In the genomic region with DNA sequence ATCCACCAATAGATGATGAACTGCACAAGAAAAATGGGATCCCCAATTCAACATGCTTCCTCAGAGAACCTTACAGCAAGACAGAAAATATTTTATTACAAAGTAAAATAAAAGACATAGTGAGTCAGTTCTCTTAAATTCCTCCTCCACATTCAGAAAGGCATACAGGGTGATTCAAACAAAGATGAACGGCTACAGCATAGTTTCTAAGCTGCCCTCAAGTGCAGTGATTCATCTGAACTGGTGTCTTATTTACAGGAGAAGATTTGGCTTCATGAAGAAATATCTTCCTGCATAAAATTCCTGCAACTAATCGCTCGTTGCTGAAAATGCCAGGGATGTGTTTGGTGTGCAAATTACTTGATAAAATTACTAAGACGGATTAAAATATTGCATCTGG, we compare ENCODE assay signal across 18 cellular contexts.
DNase-seq lines count a peak whose midpoint lies in the region; ATAC-seq and TF ChIP-seq lines count a peak whose summit lies in the region.
"Had no signal": no experiment of that assay in that cellular context is flagged by ENCODE, and none has a peak within 500 bp of the region (broad histone marks: within the 10 kb centered on the region; RNA-seq: fewer than 3 reads in every experiment).

No MANE protein-coding gene starts in this region.

- in situ Hi-C loops in astrocyte of the cerebellum (cut with HindIII; ENCODE audit: low sequenced_read_pairs) = no loop called here

- no peaks in the 10 kb centered on the region for H3K27me3 Mint-ChIP-seq in activated naive CD4-positive, alpha-beta T cell treated with anti-CD3 and anti-CD28 coated beads, Interleukin-2, amount 50 U/mL, for 24 hours
- no peaks in the 10 kb centered on the region for H3K27me3 Mint-ChIP-seq in activated naive CD4-positive, alpha-beta T cell treated with anti-CD3 and anti-CD28 coated beads, Interleukin-2, amount 10 ng/mL, durations not matched to agents 7 days and 5 days

- H2BK120ac ChIP-seq in neuronal stem cell (ENCODE audit: low read depth, low read length) = no peak overlapping the region

- intact Hi-C loops in A673 (cut with micrococcal nuclease; ENCODE audit: unreplicated experiment) (no loop called here), posterior vena cava (cut with DNase I) (no loop called here)

- H3K36me3 Mint-ChIP-seq in activated naive CD4-positive, alpha-beta T cell treated with anti-CD3 and anti-CD28 coated beads, Interleukin-2, amount 50 U/mL, for 24 hours = no peaks in the 10 kb centered on the region
- peaks cover 44% of the 10 kb centered on the region for H3K36me3 Mint-ChIP-seq in activated naive CD4-positive, alpha-beta T cell treated with anti-CD3 and anti-CD28 coated beads, Interleukin-2, amount 10 ng/mL, durations not matched to agents 7 days and 5 days

- no peak overlapping the region for H3K4ac ChIP-seq in neuronal stem cell (ENCODE audit: low read length)

- H3K4me3 ChIP-seq in astrocyte of the cerebellum (ENCODE audit: low read depth, low read length) (no peak overlapping the region), foreskin fibroblast (ENCODE audit: low read depth in 1 of 2, low read length in 2 of 2) (no peak overlapping the region), A673 (ENCODE audit: low read depth, low read length, poor library complexity, severe bottlenecking) (no peak overlapping the region), neuronal stem cell (ENCODE audit: low read length in 2 of 2) (no peak overlapping the region)
- H3K4me3 ChIP-seq: body of pancreas, mucosa of descending colon, PC-9 had no signal

- H3K79me1 ChIP-seq in neuronal stem cell (ENCODE audit: low read depth, low read length) = no peaks in the 10 kb centered on the region

- H3K18ac ChIP-seq in neuronal stem cell (ENCODE audit: low read length) = no peak overlapping the region

- peak overlapping the region; percentile 30 for H3K27ac Mint-ChIP-seq in activated naive CD4-positive, alpha-beta T cell treated with anti-CD3 and anti-CD28 coated beads, Interleukin-2, amount 50 U/mL, for 24 hours
- H3K27ac Mint-ChIP-seq in activated naive CD4-positive, alpha-beta T cell treated with anti-CD3 and anti-CD28 coated beads, Interleukin-2, amount 10 ng/mL, durations not matched to agents 7 days and 5 days = no peak overlapping the region
- H3K27ac Mint-ChIP-seq: activated CD8-positive, alpha-beta T cell treated with anti-CD3 and anti-CD28 coated beads, Interleukin-2, amount 10 ng/mL, durations not matched to agents 7 days and 5 days had no signal

- H2BK12ac ChIP-seq in neuronal stem cell (ENCODE audit: low read length) = no peak overlapping the region

- no peak overlapping the region for H2AFZ ChIP-seq in neuronal stem cell (ENCODE audit: low read length)
- H2AFZ ChIP-seq: parathyroid adenoma, PC-9 had no signal

- H3K9me3 ChIP-seq in A673 (ENCODE audit: low read depth, low read length, poor library complexity, severe bottlenecking) (no peaks in the 10 kb centered on the region), neuronal stem cell (replicated peaks in 1 of 2; ENCODE audit: control insufficient read depth in 2 of 2, insufficient read depth in 1 of 2, low read depth in 1 of 2, low read length in 2 of 2) (no peaks in the 10 kb centered on the region)
- H3K9me3 ChIP-seq: body of pancreas, mucosa of descending colon had no signal

- no peak overlapping the region for H4K91ac ChIP-seq in neuronal stem cell (ENCODE audit: low read depth, low read length, poor library complexity)

- no TSS peak for BruUV-seq in A673 (replicated peaks; lab: Mats Ljungman, UMichigan)

- POLR2A ChIA-PET in A673 (lab: Charles Lee; ENCODE audit: low non-redundant PET) = no interaction called here

- no peak overlapping the region for H2BK5ac ChIP-seq in neuronal stem cell (ENCODE audit: low read length)

- H3K4me2 ChIP-seq in neuronal stem cell (ENCODE audit: insufficient read depth, low read length, poor library complexity, severe bottlenecking) = no peak overlapping the region
- H3K4me2 ChIP-seq: PC-9 had no signal

- H3K14ac ChIP-seq in neuronal stem cell (ENCODE audit: low read length) = no peak overlapping the region

- H2AK5ac ChIP-seq in neuronal stem cell (ENCODE audit: low read depth, low read length) = no peak overlapping the region

- no peak overlapping the region for H4K8ac ChIP-seq in neuronal stem cell (ENCODE audit: low read depth, low read length)

- no peak overlapping the region for H3K9ac ChIP-seq in neuronal stem cell (ENCODE audit: low read depth, low read length, poor library complexity)
- H3K9ac ChIP-seq: parathyroid adenoma had no signal

- no peaks in the 10 kb centered on the region for H3K4me1 ChIP-seq in A673 (ENCODE audit: insufficient read depth, low read length, poor library complexity, severe bottlenecking)
- no peaks in the 10 kb centered on the region for H3K4me1 ChIP-seq in neuronal stem cell (ENCODE audit: control insufficient read depth in 2 of 2, insufficient read depth in 1 of 2, low read depth in 1 of 2, low read length in 2 of 2)
- H3K4me1 ChIP-seq: body of pancreas, parathyroid adenoma had no signal

- no peak for TF ChIP-seq CTCF in astrocyte of the cerebellum (IDR thresholded peaks at IDR 0.05; ENCODE audit: low read depth, low read length, missing control alignments)
- no peak for TF ChIP-seq CTCF in foreskin fibroblast (IDR thresholded peaks at IDR 0.05; ENCODE audit: low read depth, low read length)
- TF ChIP-seq CTCF in A673 (conservative IDR thresholded peaks at IDR 0.05; ENCODE audit: low read depth, low read length) = no peak

- H3K9me3 Mint-ChIP-seq in activated naive CD4-positive, alpha-beta T cell treated with anti-CD3 and anti-CD28 coated beads, Interleukin-2, amount 50 U/mL, for 24 hours = no peaks in the 10 kb centered on the region
- no peaks in the 10 kb centered on the region for H3K9me3 Mint-ChIP-seq in activated naive CD4-positive, alpha-beta T cell treated with anti-CD3 and anti-CD28 coated beads, Interleukin-2, amount 10 ng/mL, durations not matched to agents 7 days and 5 days

- no peak overlapping the region for H2BK15ac ChIP-seq in neuronal stem cell (ENCODE audit: low read length)

- ATAC-seq in GM21515 (IDR thresholded peaks at IDR 0.05; ENCODE audit: unreplicated experiment) = no peak
- ATAC-seq: activated CD8-positive, alpha-beta T cell treated with anti-CD3 and anti-CD28 coated beads, Interleukin-2, amount 10 ng/mL, durations not matched to agents 7 days and 5 days; body of pancreas; mucosa of descending colon had no signal

- whole genome bisulfite sequencing in neuronal stem cell (ENCODE audit: extremely low coverage in 2 of 2, insufficient read length in 2 of 2, insufficient replicate concordance in 1 of 2), 2 donors = no CpG with 5 or more reads among the region's 4 CpGs

- no peaks in the 10 kb centered on the region for H3K36me3 ChIP-seq in A673 (ENCODE audit: insufficient read depth, low read length, poor library complexity, severe bottlenecking)
- peaks cover 0 to 16% of the 10 kb centered on the region in 2 donors for H3K36me3 ChIP-seq in neuronal stem cell (replicated peaks in 1 of 2; ENCODE audit: control insufficient read depth in 2 of 2, insufficient read depth in 2 of 2, low read length in 2 of 2)

- no peak overlapping the region for H3K23ac ChIP-seq in neuronal stem cell (ENCODE audit: low read depth, low read length, poor library complexity)

- no peaks in the 10 kb centered on the region for H3K27me3 ChIP-seq in A673 (replicated peaks; ENCODE audit: insufficient read depth, low read depth, low read length, poor library complexity)
- no peaks in the 10 kb centered on the region for H3K27me3 ChIP-seq in neuronal stem cell (ENCODE audit: control insufficient read depth in 3 of 3, insufficient read depth in 3 of 3, low read depth in 1 of 3, low read length in 3 of 3)
- H3K27me3 ChIP-seq: body of pancreas had no signal

- CTCF ChIA-PET in activated naive CD4-positive, alpha-beta T cell treated with anti-CD3 and anti-CD28 coated beads, Interleukin-2, amount 10 ng/mL, durations not matched to agents 7 days and 5 days (lab: Charles Lee) = no interaction called here
- CTCF ChIA-PET in A673 (lab: Charles Lee) = no interaction called here

- DNase-seq in activated naive CD4-positive, alpha-beta T cell treated with anti-CD3 and anti-CD28 coated beads, Interleukin-2, amount 10 ng/mL, durations not matched to agents 7 days and 5 days = no peak
- peak; percentile 4 for DNase-seq in astrocyte of the cerebellum (ENCODE audit: low read depth)
- peak; percentile 53 to 73 for DNase-seq in foreskin fibroblast
- DNase-seq in A673 (ENCODE audit: low spot score) = no peak
- DNase-seq in posterior vena cava (ENCODE audit: low spot score) = no peak
- DNase-seq in neuronal stem cell (ENCODE audit: low spot score) = no peak
- DNase-seq: activated CD8-positive, alpha-beta T cell treated with anti-CD3 and anti-CD28 coated beads, Interleukin-2, amount 10 ng/mL, durations not matched to agents 7 days and 5 days; body of pancreas; mucosa of descending colon; MV-4-11; NCI-H2081; NCI-H526; PC-9; stimulated activated CD4-positive, alpha-beta T cell treated with anti-CD3 and anti-CD28 coated beads, Interleukin-15, amount 100 ng/mL, for 24 hours had no signal

- H3K4me3 Mint-ChIP-seq in activated naive CD4-positive, alpha-beta T cell treated with anti-CD3 and anti-CD28 coated beads, Interleukin-2, amount 50 U/mL, for 24 hours = no peak overlapping the region
- H3K4me3 Mint-ChIP-seq in activated naive CD4-positive, alpha-beta T cell treated with anti-CD3 and anti-CD28 coated beads, Interleukin-2, amount 10 ng/mL, durations not matched to agents 7 days and 5 days = no peak overlapping the region
- H3K4me3 Mint-ChIP-seq: activated CD8-positive, alpha-beta T cell treated with anti-CD3 and anti-CD28 coated beads, Interleukin-2, amount 10 ng/mL, durations not matched to agents 7 days and 5 days had no signal

- no peaks in the 10 kb centered on the region for H3K4me1 Mint-ChIP-seq in activated naive CD4-positive, alpha-beta T cell treated with anti-CD3 and anti-CD28 coated beads, Interleukin-2, amount 50 U/mL, for 24 hours
- H3K4me1 Mint-ChIP-seq in activated naive CD4-positive, alpha-beta T cell treated with anti-CD3 and anti-CD28 coated beads, Interleukin-2, amount 10 ng/mL, durations not matched to agents 7 days and 5 days = no peaks in the 10 kb centered on the region

- no peak overlapping the region for H3K27ac ChIP-seq in A673 (ENCODE audit: low read depth, low read length, poor library complexity, severe bottlenecking)
- H3K27ac ChIP-seq in neuronal stem cell (replicated peaks; ENCODE audit: low read length) = no peak overlapping the region
- H3K27ac ChIP-seq: 22Rv1, body of pancreas, parathyroid adenoma, PC-9 had no signal

Comparison
In these comparisons a context has a peak if more than half of its experiments do, and no peak if none do; other contexts are left out.
1. DNase-seq: peak in astrocyte of the cerebellum (single experiment) and foreskin fibroblast (2 of 2); none in activated naive CD4-positive, alpha-beta T cell treated with anti-CD3 and anti-CD28 coated beads, Interleukin-2, amount 10 ng/mL, durations not matched to agents 7 days and 5 days (single experiment), A673 (single experiment), posterior vena cava (single experiment) and neuronal stem cell (single experiment).